Comparison of ENCODE assay signal across 8 cellular contexts in the genomic region with DNA sequence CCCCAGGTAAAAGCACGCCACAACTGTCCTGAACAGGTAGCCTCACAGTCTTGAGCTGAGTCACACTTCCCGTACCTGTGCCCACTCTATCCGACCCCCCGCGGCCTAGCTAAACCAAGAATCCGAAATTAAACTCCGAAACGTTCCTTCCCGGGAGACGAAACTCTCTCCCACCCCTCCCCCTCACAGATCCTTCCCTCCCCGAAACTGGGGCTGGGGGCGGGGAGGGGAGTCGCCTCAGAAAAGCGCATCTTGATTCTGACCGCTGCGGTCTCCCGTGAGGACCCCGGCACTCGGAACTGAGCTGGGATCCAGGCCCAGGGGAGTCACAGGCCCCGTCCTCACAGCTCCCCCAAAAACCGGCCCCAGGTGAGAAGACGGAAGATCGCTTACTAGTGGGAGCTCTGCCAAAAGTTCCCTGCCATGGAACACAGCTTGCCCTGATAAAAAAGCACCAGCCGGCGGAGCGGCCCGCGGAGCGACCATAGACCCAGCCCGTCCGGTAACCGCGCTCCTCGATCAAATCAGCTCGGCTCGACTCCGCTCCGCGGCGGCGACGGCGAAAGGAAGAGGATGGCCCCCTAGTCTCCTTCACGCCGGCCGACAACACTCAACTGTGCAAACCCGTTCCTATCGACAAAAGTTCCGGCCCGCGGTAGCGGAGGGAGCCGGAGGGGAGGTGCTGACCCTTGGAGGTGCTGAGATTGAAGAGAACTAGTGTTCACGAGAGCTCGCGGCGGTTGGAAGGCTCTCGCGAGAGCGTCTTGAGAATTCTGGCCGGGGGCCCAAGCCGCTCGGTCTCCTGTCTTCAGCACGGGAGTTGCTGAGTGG. TPM values are rescaled to one million over a fixed set of nuclear protein-coding genes. Genes with fewer than 3 reads are reported as not detected.
A peak's percentile ranks its signal among the peaks of the same experiment; 100 is the strongest.
DNase-seq lines count a peak whose midpoint lies in the region; ATAC-seq and TF ChIP-seq lines count a peak whose summit lies in the region.

A gene with protein sequence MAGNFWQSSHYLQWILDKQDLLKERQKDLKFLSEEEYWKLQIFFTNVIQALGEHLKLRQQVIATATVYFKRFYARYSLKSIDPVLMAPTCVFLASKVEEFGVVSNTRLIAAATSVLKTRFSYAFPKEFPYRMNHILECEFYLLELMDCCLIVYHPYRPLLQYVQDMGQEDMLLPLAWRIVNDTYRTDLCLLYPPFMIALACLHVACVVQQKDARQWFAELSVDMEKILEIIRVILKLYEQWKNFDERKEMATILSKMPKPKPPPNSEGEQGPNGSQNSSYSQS (minus strand): TSS at position 558 of the 831 bp plus-strand sequence. CDS start 133 bp downstream, at position 425.

- H3K9me3 ChIP-seq in thymus (ENCODE audit: control insufficient read depth): no peaks in the 10 kb centered on the region

- H3K4me3 ChIP-seq in GM06990 (replicated peaks; ENCODE audit: low read depth, low read length) (peak within 1 kb of the TSS; percentile 99), thymus (ENCODE audit: low read length) (peak within 1 kb of the TSS; percentile 65)

- H3K36me3 ChIP-seq in GM06990 (ENCODE audit: control insufficient read depth, insufficient read depth, low read length) (no peaks in the 10 kb centered on the region), thymus (ENCODE audit: control insufficient read depth, insufficient read depth) (no peaks in the 10 kb centered on the region)

- H3K27me3 ChIP-seq in GM06990 (replicated peaks; ENCODE audit: control insufficient read depth, insufficient read depth, low read length): no peaks in the 10 kb centered on the region
- H3K27me3 ChIP-seq in thymus (ENCODE audit: control insufficient read depth, insufficient read depth): no peaks in the 10 kb centered on the region

- DNase-seq in GM06990 (ENCODE audit: extremely low read depth, insufficient read length): peak; percentile 95
- DNase-seq in NCI-H1092 (lab: John Stamatoyannopoulos, UW): peak; percentile 93
- DNase-seq in SKM-1 treated with dmso at 0.1 percent for 144 hours (lab: John Stamatoyannopoulos, UW; ENCODE audit: unreplicated experiment): peak; percentile 93
- DNase-seq in activated naive CD8-positive, alpha-beta T cell treated with anti-CD3 and anti-CD28 coated beads for 36 hours: peak; percentile 91
- DNase-seq in head of caudate nucleus: peak; percentile 77 to 95 (median 89)
- peak; percentile 98 for DNase-seq in osteocyte (ENCODE audit: extremely low spot score, unreplicated experiment)

- under 1% methylated on average over 64 of the region's 64 CpGs for WGBS in thymus

- peak within 1 kb of the TSS; percentile 77 for H3K27ac ChIP-seq in thymus (ENCODE audit: low read depth)

- H3K27ac Mint-ChIP-seq in activated naive CD8-positive, alpha-beta T cell treated with anti-CD3 and anti-CD28 coated beads for 36 hours: peak within 1 kb of the TSS; percentile 91
- H3K27ac Mint-ChIP-seq in osteocyte (ENCODE audit: unreplicated experiment): peak within 1 kb of the TSS; percentile 97

- H3K4me3 Mint-ChIP-seq in activated naive CD8-positive, alpha-beta T cell treated with anti-CD3 and anti-CD28 coated beads for 36 hours: peak within 1 kb of the TSS; percentile 92
- peak within 1 kb of the TSS; percentile 99 for H3K4me3 Mint-ChIP-seq in osteocyte (ENCODE audit: unreplicated experiment)

- peaks cover 8% of the 10 kb centered on the region for H3K36me3 Mint-ChIP-seq in activated naive CD8-positive, alpha-beta T cell treated with anti-CD3 and anti-CD28 coated beads for 36 hours
- no peaks in the 10 kb centered on the region for H3K36me3 Mint-ChIP-seq in osteocyte (ENCODE audit: unreplicated experiment)

- no peaks in the 10 kb centered on the region for H3K4me1 ChIP-seq in thymus (ENCODE audit: control insufficient read depth, insufficient read depth, low read length)

- ATAC-seq in HG02571 (IDR thresholded peaks at IDR 0.05; ENCODE audit: unreplicated experiment): peak; percentile 99

- no peaks in the 10 kb centered on the region for H3K9me3 Mint-ChIP-seq in activated naive CD8-positive, alpha-beta T cell treated with anti-CD3 and anti-CD28 coated beads for 36 hours
- no peaks in the 10 kb centered on the region for H3K9me3 Mint-ChIP-seq in osteocyte (ENCODE audit: unreplicated experiment)

- TF ChIP-seq CTCF in GM06990 (IDR thresholded peaks at IDR 0.05; ENCODE audit: insufficient read depth, low read length, poor library complexity, severe bottlenecking) (no peak), osteocyte (IDR thresholded peaks at IDR 0.05) (no peak)

- H3K27me3 Mint-ChIP-seq in activated naive CD8-positive, alpha-beta T cell treated with anti-CD3 and anti-CD28 coated beads for 36 hours: no peaks in the 10 kb centered on the region
- H3K27me3 Mint-ChIP-seq in osteocyte (ENCODE audit: unreplicated experiment): peaks cover 7% of the 10 kb centered on the region

- H3K4me1 Mint-ChIP-seq in activated naive CD8-positive, alpha-beta T cell treated with anti-CD3 and anti-CD28 coated beads for 36 hours: peaks cover 20% of the 10 kb centered on the region
- H3K4me1 Mint-ChIP-seq in osteocyte (ENCODE audit: unreplicated experiment): peaks cover 25% of the 10 kb centered on the region

- intact Hi-C loops in head of caudate nucleus (cut with DNase I): loop anchor here (2.0 kb wide), 1 partner anchor 48 kb away; no protein-coding TSS in a partner anchor

RNA-seq across cellular contexts. Expression of the gene that starts here (rescaled TPM):
- total RNA-seq in activated naive CD8-positive, alpha-beta T cell treated with anti-CD3 and anti-CD28 coated beads for 36 hours: 10 to 100 TPM; 77.3 to 80.5 TPM
- total RNA-seq in osteocyte: 34.6 and 35.9 TPM in 2 replicates
- polyA plus RNA-seq in thymus: 61.2 TPM

Comparison
In these comparisons a context has a peak if more than half of its experiments do, and no peak if none do; other contexts are left out.
1. Peak in every context shown above with its lines: DNase-seq, ATAC-seq, H3K4me3 ChIP-seq and H3K27ac ChIP-seq.